ENCODE assay signal across 11 cellular contexts in the genomic region with DNA sequence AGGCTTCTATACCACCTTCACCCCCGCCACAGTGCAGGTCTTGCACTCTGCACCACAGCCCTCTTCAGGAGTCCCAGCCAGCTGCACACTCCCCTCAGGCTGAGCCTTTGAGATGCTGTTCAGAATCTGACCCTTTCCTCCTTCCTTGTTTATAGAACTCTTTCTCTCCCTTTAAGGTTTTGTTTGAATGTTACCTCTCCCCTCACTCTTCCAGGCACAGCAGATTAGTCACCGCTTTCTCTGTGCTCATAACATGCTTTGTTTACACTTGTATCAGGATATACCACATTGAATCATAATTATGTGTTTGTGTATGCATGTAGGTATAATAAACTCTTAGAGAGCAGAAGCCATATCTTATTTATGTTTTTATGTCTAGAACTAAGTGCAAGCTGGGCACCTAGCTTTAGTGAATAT.
DNase-seq lines count a peak whose midpoint lies in the region; ATAC-seq, FAIRE-seq and TF ChIP-seq lines count a peak whose summit lies in the region.
"Had no signal": no experiment of that assay in that cellular context is flagged by ENCODE, and none has a peak within 500 bp of the region (broad histone marks: within the 10 kb centered on the region; RNA-seq: fewer than 3 reads in every experiment).

No MANE protein-coding gene starts in this region.

- H4K20me1 ChIP-seq in GM23338 (replicated peaks; ENCODE audit: insufficient read depth) (no peaks in the 10 kb centered on the region), hepatocyte (ENCODE audit: insufficient read depth, poor library complexity, severe bottlenecking) (no peaks in the 10 kb centered on the region)

- no peaks in the 10 kb centered on the region for H3K27me3 ChIP-seq in GM23338 (ENCODE audit: insufficient read depth)
- no peaks in the 10 kb centered on the region for H3K27me3 ChIP-seq in hepatocyte

- H3K9me2 ChIP-seq in GM23338 (ENCODE audit: insufficient read depth), result 0 out of 2 replicates have a peak, but pooled peaks cover 21% of the 10 kb centered on the region
- H3K9me2 ChIP-seq in hepatocyte (replicated peaks; ENCODE audit: insufficient read depth), result no peaks in the 10 kb centered on the region

- H3K4me1 Mint-ChIP-seq in GM23338, result peaks cover 48% of the 10 kb centered on the region
- peaks cover 11% of the 10 kb centered on the region for H3K4me1 Mint-ChIP-seq in T-helper 17 cell

- H3K4me3 ChIP-seq in A549 (no peak overlapping the region), GM23338 (no peak overlapping the region), hepatocyte (no peak overlapping the region)

- 0 out of 5 replicates have a peak, but pooled peaks of 1 of the 2 experiments have one; percentile 7 for TF ChIP-seq RAD21 in A549 (conservative IDR thresholded peaks at IDR 0.05 in 1 of 2, IDR thresholded peaks at IDR 0.05 in 1 of 2)

- H3K79me2 ChIP-seq in GM23338 (replicated peaks; ENCODE audit: insufficient read depth) (no peaks in the 10 kb centered on the region), hepatocyte (no peaks in the 10 kb centered on the region)

- ATAC-seq in A549 (peak; percentile 86 to 88), GM23338 (no peak), T-helper 17 cell (no peak), HG03439 (IDR thresholded peaks at IDR 0.05; ENCODE audit: unreplicated experiment) (no peak), GM21786 (IDR thresholded peaks at IDR 0.05; ENCODE audit: unreplicated experiment) (no peak)

- H3K36me3 ChIP-seq in GM23338 (ENCODE audit: insufficient read depth) (no peaks in the 10 kb centered on the region), hepatocyte (replicated peaks; ENCODE audit: insufficient read depth, low read depth) (no peaks in the 10 kb centered on the region)

- FAIRE-seq in A549 (lab: Jason Lieb, UNC), result no peak

- H2AFZ ChIP-seq in GM23338 (peak overlapping the region; percentile 80), hepatocyte (no peak overlapping the region)

- H3K27ac Mint-ChIP-seq in GM23338 (no peak overlapping the region), T-helper 17 cell (peak overlapping the region; percentile 27)

- TF ChIP-seq POLR2A in A549 (IDR thresholded peaks at IDR 0.05; ENCODE audit: low read length), result no peak

- TF ChIP-seq EP300 in A549 (IDR thresholded peaks at IDR 0.05), result no peak

- H3K27ac ChIP-seq in A549, result peak overlapping the region; percentile 66 to 67
- H3K27ac ChIP-seq in GM23338 (ENCODE audit: low read depth), result no peak overlapping the region
- H3K27ac ChIP-seq in hepatocyte, result peak overlapping the region; percentile 63

- DNase-seq in A549 (ENCODE audit: low read depth in 1 of 2, low spot score in 1 of 2) (peak; percentile 8 to 74), GM23338 (ENCODE audit: low spot score) (no peak), T-helper 17 cell (no peak), hepatocyte (ENCODE audit: low spot score) (peak; percentile 18), NCI-H187 (lab: John Stamatoyannopoulos, UW) (no peak), HEK293T (ENCODE audit: extremely low spot score) (no peak)
- DNase-seq: CD4-positive, CD25-positive, alpha-beta regulatory T cell; hypothalamus; NCI-H146 had no signal

- 12% methylated on average over 2 of the region's 2 CpGs for WGBS in A549 (ENCODE audit: missing lambda C conversion rate)
- WGBS in hepatocyte (ENCODE audit: low lambda C conversion rate, missing lambda C conversion rate), result 62% methylated on average over 2 of the region's 2 CpGs

- H3K4me3 Mint-ChIP-seq in GM23338 (no peak overlapping the region), T-helper 17 cell (no peak overlapping the region)
- H3K4me3 Mint-ChIP-seq: CD4-positive, CD25-positive, alpha-beta regulatory T cell had no signal

- H3K4me2 ChIP-seq in A549 (peak overlapping the region; percentile 67), GM23338 (no peak overlapping the region), hepatocyte (no peak overlapping the region)

- peaks cover 44% of the 10 kb centered on the region for H3K4me1 ChIP-seq in A549
- peaks cover 46% of the 10 kb centered on the region for H3K4me1 ChIP-seq in GM23338 (ENCODE audit: insufficient read depth)
- H3K4me1 ChIP-seq in hepatocyte (ENCODE audit: insufficient read depth), result peaks cover 23% of the 10 kb centered on the region

- H3K27me3 Mint-ChIP-seq in GM23338 (ENCODE audit: insufficient read depth, low read depth, poor library complexity), result no peaks in the 10 kb centered on the region
- no peaks in the 10 kb centered on the region for H3K27me3 Mint-ChIP-seq in T-helper 17 cell

- no peaks in the 10 kb centered on the region for H3K36me3 Mint-ChIP-seq in GM23338 (ENCODE audit: low read depth)
- no peaks in the 10 kb centered on the region for H3K36me3 Mint-ChIP-seq in T-helper 17 cell (ENCODE audit: low read depth)

- CTCF ChIA-PET in A549 (lab: Yijun Ruan, JAX) (no interaction called here), HEK293T (lab: Yijun Ruan, JAX) (no interaction called here)

- no peaks in the 10 kb centered on the region for H3K9me3 Mint-ChIP-seq in GM23338

- H3K9me3 ChIP-seq in A549, result no peaks in the 10 kb centered on the region
- no peaks in the 10 kb centered on the region for H3K9me3 ChIP-seq in T-helper 17 cell (ENCODE audit: control insufficient read depth, low read length, poor library complexity, severe bottlenecking)
- H3K9me3 ChIP-seq in hepatocyte (ENCODE audit: low read depth), result no peaks in the 10 kb centered on the region

- POLR2A ChIA-PET in A549 (lab: Yijun Ruan, JAX) (no interaction called here), HEK293T (lab: Yijun Ruan, JAX) (interaction anchor here (1.5 kb wide), 1 partner anchor 168 kb away, joined by 4 read pairs; a partner anchor contains a TSS)

- no peaks in the 10 kb centered on the region for H3F3A ChIP-seq in GM23338 (replicated peaks; ENCODE audit: low read depth)

- TF ChIP-seq CTCF in A549 (IDR thresholded peaks at IDR 0.05) (no peak), GM23338 (conservative IDR thresholded peaks at IDR 0.05; ENCODE audit: low read depth in 2 of 2) (no peak), hepatocyte (IDR thresholded peaks at IDR 0.05; ENCODE audit: poor library complexity) (no peak)

TF ChIP-seq in A549, 52 proteins besides CTCF, POLR2A, EP300 and RAD21 (continues in another document):
- TF ChIP-seq GATA3 (IDR thresholded peaks at IDR 0.05; ENCODE audit: borderline replicate concordance) (peak; percentile 77), JUNB (IDR thresholded peaks at IDR 0.05) (peak; percentile 30; the same call in 1 of the 2 replicates), SMC3 (IDR thresholded peaks at IDR 0.05) (0 out of 3 replicates have a peak, but pooled peaks have one; percentile 19), KDM5A (IDR thresholded peaks at IDR 0.05) (no peak), SREBF2 (IDR thresholded peaks at IDR 0.05) (no peak), ESRRA (IDR thresholded peaks at IDR 0.05; ENCODE audit: borderline replicate concordance, low read length) (no peak), FOSL2 (IDR thresholded peaks at IDR 0.05) (0 out of 2 replicates have a peak, but pooled peaks have one; percentile 23), FOSL2 (CRISPR knock-in tag; IDR thresholded peaks at IDR 0.05) (peak; percentile 74), NFE2L2 (conservative IDR thresholded peaks at IDR 0.05; ENCODE audit: low read length) (no peak)
- TF ChIP-seq, protein P1, sequence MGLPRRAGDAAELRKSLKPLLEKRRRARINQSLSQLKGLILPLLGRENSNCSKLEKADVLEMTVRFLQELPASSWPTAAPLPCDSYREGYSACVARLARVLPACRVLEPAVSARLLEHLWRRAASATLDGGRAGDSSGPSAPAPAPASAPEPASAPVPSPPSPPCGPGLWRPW (IDR thresholded peaks at IDR 0.05), result no peak

TF ChIP-seq in GM23338, 12 proteins besides CTCF, POLR2A, EP300 and RAD21:
- TF ChIP-seq POLR2AphosphoS5 (IDR thresholded peaks at IDR 0.05; ENCODE audit: low read depth) (no peak), EZH2phosphoT487 (IDR thresholded peaks at IDR 0.05; ENCODE audit: unreplicated experiment) (no peak), NANOG (IDR thresholded peaks at IDR 0.05; ENCODE audit: borderline replicate concordance) (no peak)

TF ChIP-seq in HEK293T, 16 proteins besides CTCF, POLR2A, EP300 and RAD21:
- TF ChIP-seq ARNT (IDR thresholded peaks at IDR 0.05) (no peak), FOXM1 (IDR thresholded peaks at IDR 0.05; ENCODE audit: borderline replicate concordance) (no peak), HDGF (IDR thresholded peaks at IDR 0.05; ENCODE audit: borderline replicate concordance) (no peak), ZNF384 (IDR thresholded peaks at IDR 0.05) (no peak), SP1 (IDR thresholded peaks at IDR 0.05) (no peak), LEF1 (IDR thresholded peaks at IDR 0.05; ENCODE audit: borderline replicate concordance) (no peak), CTBP1 (IDR thresholded peaks at IDR 0.05; ENCODE audit: borderline replicate concordance) (no peak), TARDBP (IDR thresholded peaks at IDR 0.05) (no peak), SUZ12 (IDR thresholded peaks at IDR 0.05) (no peak), BHLHE40 (IDR thresholded peaks at IDR 0.05; ENCODE audit: borderline replicate concordance) (no peak), FOXA1 (IDR thresholded peaks at IDR 0.05) (no peak), NFRKB (IDR thresholded peaks at IDR 0.05) (no peak), ELF4 (IDR thresholded peaks at IDR 0.05) (no peak), FOXK2 (IDR thresholded peaks at IDR 0.05) (no peak), L3MBTL2 (conservative IDR thresholded peaks at IDR 0.05) (no peak)
- TF ChIP-seq, protein P2, sequence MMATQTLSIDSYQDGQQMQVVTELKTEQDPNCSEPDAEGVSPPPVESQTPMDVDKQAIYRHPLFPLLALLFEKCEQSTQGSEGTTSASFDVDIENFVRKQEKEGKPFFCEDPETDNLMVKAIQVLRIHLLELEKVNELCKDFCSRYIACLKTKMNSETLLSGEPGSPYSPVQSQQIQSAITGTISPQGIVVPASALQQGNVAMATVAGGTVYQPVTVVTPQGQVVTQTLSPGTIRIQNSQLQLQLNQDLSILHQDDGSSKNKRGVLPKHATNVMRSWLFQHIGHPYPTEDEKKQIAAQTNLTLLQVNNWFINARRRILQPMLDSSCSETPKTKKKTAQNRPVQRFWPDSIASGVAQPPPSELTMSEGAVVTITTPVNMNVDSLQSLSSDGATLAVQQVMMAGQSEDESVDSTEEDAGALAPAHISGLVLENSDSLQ (IDR thresholded peaks at IDR 0.05), result no peak
TF ChIP-seq in HEK293T: peak in this region for 0.

Comparison
In these comparisons a context has a peak if more than half of its experiments do, and no peak if none do; other contexts are left out.
1. ATAC-seq: peak in A549 (2 of 2); none in GM23338 (single experiment), T-helper 17 cell (single experiment), HG03439 (single experiment) and GM21786 (single experiment).
2. DNase-seq: peak in A549 (2 of 2) and hepatocyte (single experiment); none in GM23338 (single experiment), T-helper 17 cell (0 of 3), NCI-H187 (0 of 2) and HEK293T (single experiment).